ENCODE assay signal across 22 cellular contexts in genomic region chr3:96264701-96265100, GRCh38.
DNase-seq lines count a peak whose midpoint lies in the region; ATAC-seq, FAIRE-seq and TF ChIP-seq lines count a peak whose summit lies in the region.
"Had no signal": no experiment of that assay in that cellular context is flagged by ENCODE, and none has a peak within 500 bp of the region (broad histone marks: within the 10 kb centered on the region; RNA-seq: fewer than 3 reads in every experiment).

No MANE protein-coding gene starts in this region.

- no peak overlapping the region for H2BK5ac ChIP-seq in trophoblast cell (ENCODE audit: low read depth, low read length, poor library complexity)

- no peak overlapping the region for H4K8ac ChIP-seq in trophoblast cell (ENCODE audit: low read depth, low read length)

- H3K79me2 ChIP-seq in PC-3 (ENCODE audit: low read length), result no peaks in the 10 kb centered on the region
- no peaks in the 10 kb centered on the region for H3K79me2 ChIP-seq in trophoblast cell (ENCODE audit: control insufficient read depth, insufficient read depth, low read length, poor library complexity)

- no peaks in the 10 kb centered on the region for H4K20me1 ChIP-seq in PC-3 (ENCODE audit: low read length)
- H4K20me1 ChIP-seq: BLaER1 had no signal

- no peak for FAIRE-seq in bronchial epithelial cell (lab: Jason Lieb, UNC)
- FAIRE-seq: A204.1, GM12878, H54 had no signal

- H3K4me1 ChIP-seq in PC-3 (ENCODE audit: insufficient read depth, low read length) (peaks cover 18% of the 10 kb centered on the region; the same call in 1 of the 2 replicates), trophoblast cell (ENCODE audit: control insufficient read depth in 1 of 2, insufficient read depth in 2 of 2, low read length in 2 of 2) (no peaks in the 10 kb centered on the region), ascending aorta (no peaks in the 10 kb centered on the region)
- H3K4me1 ChIP-seq: Caco-2, HAP-1 had no signal

- no peaks in the 10 kb centered on the region for H3K79me1 ChIP-seq in trophoblast cell (ENCODE audit: low read length)

- H3K36me3 ChIP-seq in PC-3 (ENCODE audit: low read depth, low read length), result no peaks in the 10 kb centered on the region
- no peaks in the 10 kb centered on the region for H3K36me3 ChIP-seq in bronchial epithelial cell (ENCODE audit: control insufficient read depth, insufficient read depth, low read length)
- no peaks in the 10 kb centered on the region for H3K36me3 ChIP-seq in trophoblast cell (ENCODE audit: control insufficient read depth in 1 of 2, insufficient read depth in 2 of 2, low read length in 2 of 2)
- H3K36me3 ChIP-seq in ascending aorta, result no peaks in the 10 kb centered on the region
- H3K36me3 ChIP-seq: BLaER1, HAP-1 had no signal

- H2AFZ ChIP-seq in PC-3 (ENCODE audit: low read length) (no peak overlapping the region), trophoblast cell (ENCODE audit: insufficient read depth, low read length, poor library complexity) (no peak overlapping the region)

- H3K4ac ChIP-seq in trophoblast cell (ENCODE audit: low read depth, low read length), result no peak overlapping the region

- peak; percentile 20 for DNase-seq in PC-3
- DNase-seq in bronchial epithelial cell (ENCODE audit: low read depth), result peak; percentile 25
- peak; percentile 3 for DNase-seq in epithelial cell of prostate (ENCODE audit: low read depth, low spot score)
- DNase-seq in trophoblast cell, result peak; percentile 20 to 23
- DNase-seq in ascending aorta (ENCODE audit: low spot score in 2 of 2), result no peak
- DNase-seq in GM20000 (ENCODE audit: low spot score), result no peak
- DNase-seq: Caco-2; CD4-positive, CD25-positive, alpha-beta regulatory T cell; CD8-positive, alpha-beta T cell; DMS79; EL; GDM1; GOT3; HFFc6 had no signal

- no peak for TF ChIP-seq CTCF in PC-3 (conservative IDR thresholded peaks at IDR 0.05; ENCODE audit: low read depth, low read length)
- TF ChIP-seq CTCF in bronchial epithelial cell (IDR thresholded peaks at IDR 0.05; ENCODE audit: insufficient read depth, low read length, severe bottlenecking), result no peak
- no peak for TF ChIP-seq CTCF in ascending aorta (IDR thresholded peaks at IDR 0.05)
- TF ChIP-seq CTCF in GM20000 (IDR thresholded peaks at IDR 0.05; ENCODE audit: extremely low read depth, missing control alignments), result no peak

- no peak overlapping the region for H3K23ac ChIP-seq in trophoblast cell (ENCODE audit: low read length)

- no peak overlapping the region for H3K18ac ChIP-seq in trophoblast cell (ENCODE audit: low read length)

- intact Hi-C loops in PC-3 (cut with micrococcal nuclease) (no loop called here), ascending aorta (cut with DNase I) (no loop called here)

- CTCF ChIA-PET in PC-3 (lab: Charles Lee), result no interaction called here

- no peaks in the 10 kb centered on the region for H3K27me3 ChIP-seq in PC-3 (ENCODE audit: low read length)
- no peaks in the 10 kb centered on the region for H3K27me3 ChIP-seq in bronchial epithelial cell (ENCODE audit: control insufficient read depth, insufficient read depth, low read length)
- no peaks in the 10 kb centered on the region for H3K27me3 ChIP-seq in trophoblast cell (ENCODE audit: insufficient read depth, low read length)
- no peaks in the 10 kb centered on the region for H3K27me3 ChIP-seq in ascending aorta
- H3K27me3 ChIP-seq: BLaER1 had no signal

- H3K9me2 ChIP-seq in PC-3 (replicated peaks; ENCODE audit: low read length), result no peaks in the 10 kb centered on the region

- BruUV-seq in PC-3 (replicated peaks; lab: Mats Ljungman, UMichigan), result no TSS peak

- no peak for ATAC-seq in PC-3
- no peak for ATAC-seq in GM18868 (IDR thresholded peaks at IDR 0.05; ENCODE audit: unreplicated experiment)
- ATAC-seq: CD8-positive, alpha-beta T cell; GM12878 had no signal

- H4K91ac ChIP-seq in trophoblast cell (ENCODE audit: low read depth, low read length), result no peak overlapping the region

- H3K4me3 ChIP-seq in PC-3 (ENCODE audit: low read length), result no peak overlapping the region
- H3K4me3 ChIP-seq in bronchial epithelial cell (ENCODE audit: low read depth, low read length), result no peak overlapping the region
- H3K4me3 ChIP-seq in trophoblast cell (ENCODE audit: low read depth, low read length), result no peak overlapping the region
- H3K4me3 ChIP-seq in ascending aorta, result no peak overlapping the region
- H3K4me3 ChIP-seq: BLaER1, GM12878, HAP-1 had no signal

- no peak overlapping the region for H3K4me2 ChIP-seq in PC-3 (ENCODE audit: low read length)
- no peak overlapping the region for H3K4me2 ChIP-seq in trophoblast cell (ENCODE audit: low read length)
- H3K4me2 ChIP-seq: BLaER1 had no signal

- H3K14ac ChIP-seq in trophoblast cell (ENCODE audit: low read length), result no peak overlapping the region

- H2AK5ac ChIP-seq in trophoblast cell (ENCODE audit: low read length), result no peak overlapping the region

- H3F3A ChIP-seq in PC-3 (ENCODE audit: low read length, unreplicated experiment), result no peaks in the 10 kb centered on the region

- POLR2A ChIA-PET in PC-3 (lab: Charles Lee; ENCODE audit: unreplicated experiment), result no interaction called here

- no peak overlapping the region for H2BK120ac ChIP-seq in trophoblast cell (ENCODE audit: insufficient read depth, low read length, poor library complexity)

- no CpG with 5 or more reads among the region's 2 CpGs for WGBS in trophoblast cell (ENCODE audit: extremely low coverage, insufficient coverage, insufficient read length)

- H3K27ac ChIP-seq in PC-3 (ENCODE audit: low read length), result no peak overlapping the region
- peak overlapping the region; percentile 84 for H3K27ac ChIP-seq in epithelial cell of prostate
- H3K27ac ChIP-seq in trophoblast cell (ENCODE audit: low read depth, low read length), result no peak overlapping the region
- H3K27ac ChIP-seq in ascending aorta, result no peak overlapping the region
- H3K27ac ChIP-seq: 22Rv1, BLaER1, C4-2B had no signal

- no peak overlapping the region for H4K12ac ChIP-seq in trophoblast cell (ENCODE audit: low read depth, low read length)

- peaks cover 6% of the 10 kb centered on the region; the same call in 1 of the 2 replicates for H3K9me3 ChIP-seq in PC-3 (ENCODE audit: low read length)
- H3K9me3 ChIP-seq in trophoblast cell (ENCODE audit: insufficient read depth, low read depth, low read length), result no peaks in the 10 kb centered on the region
- H3K9me3 ChIP-seq in ascending aorta, result no peaks in the 10 kb centered on the region
- H3K9me3 ChIP-seq: BLaER1, Caco-2, HAP-1 had no signal

- H3K9ac ChIP-seq in PC-3 (ENCODE audit: low read length) (no peak overlapping the region), trophoblast cell (ENCODE audit: low read length) (no peak overlapping the region)
- H3K9ac ChIP-seq: BLaER1 had no signal

- H2BK12ac ChIP-seq in trophoblast cell (ENCODE audit: low read length), result no peak overlapping the region

Comparison
In these comparisons a context has a peak if more than half of its experiments do, and no peak if none do; other contexts are left out.
1. DNase-seq: peak in PC-3 (single experiment), bronchial epithelial cell (single experiment), epithelial cell of prostate (single experiment) and trophoblast cell (2 of 2); none in ascending aorta (0 of 2) and GM20000 (single experiment).